ENCODE assay signal across 8 cellular contexts in genomic region chrX:9708923-9709553, GRCh38. TPM values are rescaled to one million over a fixed set of nuclear protein-coding genes. Genes with fewer than 3 reads are reported as not detected.
DNase-seq lines count a peak whose midpoint lies in the region; ATAC-seq and TF ChIP-seq lines count a peak whose summit lies in the region.

No MANE protein-coding gene starts in this region.

- H3K27ac ChIP-seq in neutrophil = no peak overlapping the region

- no peaks in the 10 kb centered on the region for H3K9me3 Mint-ChIP-seq in activated T-helper 17 cell treated with anti-CD3 and anti-CD28 coated beads, Interleukin-2, amount 50 U/mL, for 72 hours

- TF ChIP-seq CTCF in fibroblast of the aortic adventitia (IDR thresholded peaks at IDR 0.05; ENCODE audit: insufficient read depth, low read length) (peak; percentile 78), neutrophil (IDR thresholded peaks at IDR 0.05) (peak; percentile 57)

- peaks cover 4% of the 10 kb centered on the region for H3K4me1 Mint-ChIP-seq in activated T-helper 17 cell treated with anti-CD3 and anti-CD28 coated beads, Interleukin-2, amount 50 U/mL, for 72 hours

- H3K36me3 Mint-ChIP-seq in activated T-helper 17 cell treated with anti-CD3 and anti-CD28 coated beads, Interleukin-2, amount 50 U/mL, for 72 hours (ENCODE audit: low read depth) = peaks cover 63% of the 10 kb centered on the region

- no peaks in the 10 kb centered on the region for H3K27me3 ChIP-seq in neutrophil

- ATAC-seq in GM21447 (IDR thresholded peaks at IDR 0.05; ENCODE audit: unreplicated experiment) = peak; percentile 77
- ATAC-seq in activated T-helper 17 cell treated with anti-CD3 and anti-CD28 coated beads, Interleukin-2, amount 50 U/mL, for 72 hours (replicated peaks) = peak; percentile 72

- no peak overlapping the region for H3K4me3 ChIP-seq in Jurkat, Clone E6-1 (ENCODE audit: low read length)
- no peak overlapping the region for H3K4me3 ChIP-seq in fibroblast of the aortic adventitia (ENCODE audit: low read depth, low read length)
- H3K4me3 ChIP-seq in neutrophil (ENCODE audit: low read depth in 1 of 2, low read length in 1 of 2) = no peak overlapping the region

- H3K4me3 Mint-ChIP-seq in activated T-helper 17 cell treated with anti-CD3 and anti-CD28 coated beads, Interleukin-2, amount 50 U/mL, for 72 hours = no peak overlapping the region

- H3K27me3 Mint-ChIP-seq in activated T-helper 17 cell treated with anti-CD3 and anti-CD28 coated beads, Interleukin-2, amount 50 U/mL, for 72 hours = no peaks in the 10 kb centered on the region

- peaks cover 62% of the 10 kb centered on the region for H3K36me3 ChIP-seq in neutrophil

- H3K9me3 ChIP-seq in neutrophil = no peaks in the 10 kb centered on the region

- peaks cover 0 to 2% of the 10 kb centered on the region in 2 experiments for H3K4me1 ChIP-seq in neutrophil (ENCODE audit: control insufficient read depth in 1 of 2, insufficient read depth in 1 of 2, low read depth in 1 of 2, low read length in 1 of 2)

- DNase-seq in DMS 273 (lab: John Stamatoyannopoulos, UW; ENCODE audit: unreplicated experiment) = peak; percentile 90
- peak; percentile 75 for DNase-seq in Jurkat, Clone E6-1 (ENCODE audit: low read depth, low spot score)
- DNase-seq in RPMI7951 (ENCODE audit: low read depth) = peak; percentile 68
- peak; percentile 70 for DNase-seq in fibroblast of the aortic adventitia (ENCODE audit: low read depth)
- DNase-seq in superior temporal gyrus (ENCODE audit: extremely low spot score) = peak; percentile 81

- H3K27ac Mint-ChIP-seq in activated T-helper 17 cell treated with anti-CD3 and anti-CD28 coated beads, Interleukin-2, amount 50 U/mL, for 72 hours = no peak overlapping the region

RNA-seq across cellular contexts. Expression of gene GPR143, which starts 56.6 kb away (rescaled TPM):
- polyA plus RNA-seq in Jurkat, Clone E6-1 (2012; ENCODE audit: insufficient read depth, insufficient read length) = not detected
- 4.3 and 6.4 TPM in 2 replicates for total RNA-seq in RPMI7951 (2014; rRNA removed; shearing (Covaris generic))
- not detected for total RNA-seq in activated T-helper 17 cell treated with anti-CD3 and anti-CD28 coated beads, Interleukin-2, amount 50 U/mL, for 72 hours
- total RNA-seq in fibroblast of the aortic adventitia (ENCODE audit: low replicate concordance) = 0.33 TPM in 1 of 2 replicates, not detected in the other
